In the genomic region with DNA sequence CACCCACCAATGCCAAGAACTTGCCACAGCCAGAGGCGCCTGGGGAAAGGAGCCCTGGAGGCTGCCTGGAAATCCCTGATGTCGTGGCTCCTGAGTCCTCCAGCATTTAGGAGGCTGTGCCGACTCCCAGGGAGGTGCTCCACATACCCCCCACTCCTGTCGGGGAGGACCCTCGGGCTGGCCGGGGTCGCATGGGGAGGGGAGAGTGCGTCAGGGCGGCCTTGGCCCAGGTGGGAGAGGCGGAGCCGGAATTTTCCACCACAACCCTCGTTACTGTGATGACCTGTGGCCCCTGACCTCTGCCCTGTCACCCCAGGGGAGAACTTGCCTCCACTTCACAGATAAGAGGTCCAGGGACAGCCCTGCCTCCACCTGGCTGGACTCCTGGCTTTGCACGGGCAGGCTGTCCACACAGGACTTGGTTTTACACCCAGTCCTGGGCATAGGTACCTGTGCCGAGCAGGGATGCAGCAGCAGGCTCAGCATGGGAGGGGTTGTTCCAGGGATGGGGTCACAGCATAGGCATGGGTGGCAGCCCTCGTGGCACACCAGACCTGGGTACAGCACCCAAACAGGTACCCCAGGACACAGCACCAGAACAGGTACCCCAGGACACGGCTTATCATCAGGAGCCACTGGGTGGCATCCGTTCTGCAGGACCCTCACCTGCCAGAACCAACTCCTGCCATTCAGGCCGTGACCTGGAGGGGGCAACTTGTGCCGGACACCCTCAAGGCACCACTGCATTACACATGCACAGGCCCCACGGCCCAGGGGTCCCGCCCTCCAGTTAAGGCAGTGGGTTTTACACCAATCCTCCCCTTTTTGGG, we compare ENCODE assay signal across 1 cellular context.
TF ChIP-seq lines count a peak whose summit lies in the region.

No MANE protein-coding gene starts in this region.

TF ChIP-seq in HepG2, 621 proteins besides CTCF, POLR2A, EP300 and RAD21 (continued from another document and continues in another):
- TF ChIP-seq, protein P1, sequence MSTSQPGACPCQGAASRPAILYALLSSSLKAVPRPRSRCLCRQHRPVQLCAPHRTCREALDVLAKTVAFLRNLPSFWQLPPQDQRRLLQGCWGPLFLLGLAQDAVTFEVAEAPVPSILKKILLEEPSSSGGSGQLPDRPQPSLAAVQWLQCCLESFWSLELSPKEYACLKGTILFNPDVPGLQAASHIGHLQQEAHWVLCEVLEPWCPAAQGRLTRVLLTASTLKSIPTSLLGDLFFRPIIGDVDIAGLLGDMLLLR (CRISPR knock-in tag; IDR thresholded peaks at IDR 0.05): no peak
- TF ChIP-seq ZNF713 (CRISPR knock-in tag; IDR thresholded peaks at IDR 0.05) (no peak), KLF15 (CRISPR knock-in tag; IDR thresholded peaks at IDR 0.05; ENCODE audit: borderline replicate concordance) (no peak), MYC (CRISPR knock-in tag; IDR thresholded peaks at IDR 0.05; ENCODE audit: borderline replicate concordance) (no peak), CHCHD3 (CRISPR knock-in tag; IDR thresholded peaks at IDR 0.05) (no peak), ZMYM3 (CRISPR knock-in tag; IDR thresholded peaks at IDR 0.05) (peak; percentile 39), NFIB (CRISPR knock-in tag; IDR thresholded peaks at IDR 0.05; ENCODE audit: borderline replicate concordance) (no peak), ZNF143 (CRISPR knock-in tag; IDR thresholded peaks at IDR 0.05) (0 out of 2 replicates have a peak, but pooled peaks have one; percentile 11), CBX2 (IDR thresholded peaks at IDR 0.05; ENCODE audit: low read depth, low read length) (no peak), CBX2 (CRISPR knock-in tag; IDR thresholded peaks at IDR 0.05; ENCODE audit: low read depth) (no peak), RXRA (CRISPR knock-in tag; IDR thresholded peaks at IDR 0.05) (0 out of 2 replicates have a peak, but pooled peaks have one; percentile 45), ZZZ3 (CRISPR knock-in tag; IDR thresholded peaks at IDR 0.05; ENCODE audit: borderline replicate concordance) (peak; percentile 85; the same call in 1 of the 2 replicates), ZNF724P (CRISPR knock-in tag; IDR thresholded peaks at IDR 0.05; ENCODE audit: borderline replicate concordance) (no peak; the same call in 1 of the 2 replicates), ZNF446 (CRISPR knock-in tag; IDR thresholded peaks at IDR 0.05) (no peak), HOXA9 (CRISPR knock-in tag; IDR thresholded peaks at IDR 0.05; ENCODE audit: borderline replicate concordance) (no peak), KDM3A (CRISPR knock-in tag; IDR thresholded peaks at IDR 0.05; ENCODE audit: low read depth) (peak; percentile 39), KLF9 (CRISPR knock-in tag; IDR thresholded peaks at IDR 0.05; ENCODE audit: low read depth) (no peak), ZNF768 (CRISPR knock-in tag; IDR thresholded peaks at IDR 0.05) (no peak), FOXO1 (CRISPR knock-in tag; IDR thresholded peaks at IDR 0.05) (no peak), GPN1 (CRISPR knock-in tag; IDR thresholded peaks at IDR 0.05; ENCODE audit: borderline replicate concordance) (no peak), HMG20B (CRISPR knock-in tag; conservative IDR thresholded peaks at IDR 0.05) (no peak), ZNF83 (CRISPR knock-in tag; IDR thresholded peaks at IDR 0.05; ENCODE audit: borderline replicate concordance) (no peak), MIXL1 (CRISPR knock-in tag; IDR thresholded peaks at IDR 0.05) (peak; percentile 28; the same call in 1 of the 2 replicates), ZNF547 (CRISPR knock-in tag; IDR thresholded peaks at IDR 0.05) (no peak), MAZ (IDR thresholded peaks at IDR 0.05; ENCODE audit: borderline replicate concordance, low read depth, low read length) (peak; percentile 37; the same call in 1 of the 2 replicates), MAZ (CRISPR knock-in tag; IDR thresholded peaks at IDR 0.05; ENCODE audit: low read depth) (no peak), SMC3 (IDR thresholded peaks at IDR 0.05; ENCODE audit: low read length) (peak; percentile 90), ZNF781 (CRISPR knock-in tag; IDR thresholded peaks at IDR 0.05; ENCODE audit: borderline replicate concordance, not compliant biosample characterization) (no peak), ZNF883 (CRISPR knock-in tag; IDR thresholded peaks at IDR 0.05; ENCODE audit: not compliant biosample characterization) (no peak), MZF1 (CRISPR knock-in tag; IDR thresholded peaks at IDR 0.05; ENCODE audit: borderline replicate concordance) (no peak; the same call in 1 of the 2 replicates)
- TF ChIP-seq, protein P2, sequence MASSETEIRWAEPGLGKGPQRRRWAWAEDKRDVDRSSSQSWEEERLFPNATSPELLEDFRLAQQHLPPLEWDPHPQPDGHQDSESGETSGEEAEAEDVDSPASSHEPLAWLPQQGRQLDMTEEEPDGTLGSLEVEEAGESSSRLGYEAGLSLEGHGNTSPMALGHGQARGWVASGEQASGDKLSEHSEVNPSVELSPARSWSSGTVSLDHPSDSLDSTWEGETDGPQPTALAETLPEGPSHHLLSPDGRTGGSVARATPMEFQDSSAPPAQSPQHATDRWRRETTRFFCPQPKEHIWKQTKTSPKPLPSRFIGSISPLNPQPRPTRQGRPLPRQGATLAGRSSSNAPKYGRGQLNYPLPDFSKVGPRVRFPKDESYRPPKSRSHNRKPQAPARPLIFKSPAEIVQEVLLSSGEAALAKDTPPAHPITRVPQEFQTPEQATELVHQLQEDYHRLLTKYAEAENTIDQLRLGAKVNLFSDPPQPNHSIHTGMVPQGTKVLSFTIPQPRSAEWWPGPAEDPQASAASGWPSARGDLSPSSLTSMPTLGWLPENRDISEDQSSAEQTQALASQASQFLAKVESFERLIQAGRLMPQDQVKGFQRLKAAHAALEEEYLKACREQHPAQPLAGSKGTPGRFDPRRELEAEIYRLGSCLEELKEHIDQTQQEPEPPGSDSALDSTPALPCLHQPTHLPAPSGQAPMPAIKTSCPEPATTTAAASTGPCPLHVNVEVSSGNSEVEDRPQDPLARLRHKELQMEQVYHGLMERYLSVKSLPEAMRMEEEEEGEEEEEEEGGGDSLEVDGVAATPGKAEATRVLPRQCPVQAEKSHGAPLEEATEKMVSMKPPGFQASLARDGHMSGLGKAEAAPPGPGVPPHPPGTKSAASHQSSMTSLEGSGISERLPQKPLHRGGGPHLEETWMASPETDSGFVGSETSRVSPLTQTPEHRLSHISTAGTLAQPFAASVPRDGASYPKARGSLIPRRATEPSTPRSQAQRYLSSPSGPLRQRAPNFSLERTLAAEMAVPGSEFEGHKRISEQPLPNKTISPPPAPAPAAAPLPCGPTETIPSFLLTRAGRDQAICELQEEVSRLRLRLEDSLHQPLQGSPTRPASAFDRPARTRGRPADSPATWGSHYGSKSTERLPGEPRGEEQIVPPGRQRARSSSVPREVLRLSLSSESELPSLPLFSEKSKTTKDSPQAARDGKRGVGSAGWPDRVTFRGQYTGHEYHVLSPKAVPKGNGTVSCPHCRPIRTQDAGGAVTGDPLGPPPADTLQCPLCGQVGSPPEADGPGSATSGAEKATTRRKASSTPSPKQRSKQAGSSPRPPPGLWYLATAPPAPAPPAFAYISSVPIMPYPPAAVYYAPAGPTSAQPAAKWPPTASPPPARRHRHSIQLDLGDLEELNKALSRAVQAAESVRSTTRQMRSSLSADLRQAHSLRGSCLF (CRISPR knock-in tag; IDR thresholded peaks at IDR 0.05; ENCODE audit: borderline replicate concordance): no peak
- TF ChIP-seq, protein P3, sequence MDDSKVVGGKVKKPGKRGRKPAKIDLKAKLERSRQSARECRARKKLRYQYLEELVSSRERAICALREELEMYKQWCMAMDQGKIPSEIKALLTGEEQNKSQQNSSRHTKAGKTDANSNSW (CRISPR knock-in tag; IDR thresholded peaks at IDR 0.05; ENCODE audit: borderline replicate concordance): no peak
- TF ChIP-seq, protein P4, sequence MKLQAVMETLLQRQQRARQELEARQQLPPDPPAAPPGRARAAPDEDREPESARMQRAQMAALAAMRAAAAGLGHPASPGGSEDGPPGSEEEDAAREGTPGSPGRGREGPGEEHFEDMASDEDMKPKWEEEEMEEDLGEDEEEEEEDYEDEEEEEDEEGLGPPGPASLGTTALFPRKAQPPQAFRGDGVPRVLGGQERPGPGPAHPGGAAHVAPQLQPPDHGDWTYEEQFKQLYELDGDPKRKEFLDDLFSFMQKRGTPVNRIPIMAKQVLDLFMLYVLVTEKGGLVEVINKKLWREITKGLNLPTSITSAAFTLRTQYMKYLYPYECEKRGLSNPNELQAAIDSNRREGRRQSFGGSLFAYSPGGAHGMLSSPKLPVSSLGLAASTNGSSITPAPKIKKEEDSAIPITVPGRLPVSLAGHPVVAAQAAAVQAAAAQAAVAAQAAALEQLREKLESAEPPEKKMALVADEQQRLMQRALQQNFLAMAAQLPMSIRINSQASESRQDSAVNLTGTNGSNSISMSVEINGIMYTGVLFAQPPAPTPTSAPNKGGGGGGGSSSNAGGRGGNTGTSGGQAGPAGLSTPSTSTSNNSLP (IDR thresholded peaks at IDR 0.05; ENCODE audit: low read depth, low read length): peak; percentile 38; the same call in 1 of the 2 replicates
- TF ChIP-seq, protein P5, sequence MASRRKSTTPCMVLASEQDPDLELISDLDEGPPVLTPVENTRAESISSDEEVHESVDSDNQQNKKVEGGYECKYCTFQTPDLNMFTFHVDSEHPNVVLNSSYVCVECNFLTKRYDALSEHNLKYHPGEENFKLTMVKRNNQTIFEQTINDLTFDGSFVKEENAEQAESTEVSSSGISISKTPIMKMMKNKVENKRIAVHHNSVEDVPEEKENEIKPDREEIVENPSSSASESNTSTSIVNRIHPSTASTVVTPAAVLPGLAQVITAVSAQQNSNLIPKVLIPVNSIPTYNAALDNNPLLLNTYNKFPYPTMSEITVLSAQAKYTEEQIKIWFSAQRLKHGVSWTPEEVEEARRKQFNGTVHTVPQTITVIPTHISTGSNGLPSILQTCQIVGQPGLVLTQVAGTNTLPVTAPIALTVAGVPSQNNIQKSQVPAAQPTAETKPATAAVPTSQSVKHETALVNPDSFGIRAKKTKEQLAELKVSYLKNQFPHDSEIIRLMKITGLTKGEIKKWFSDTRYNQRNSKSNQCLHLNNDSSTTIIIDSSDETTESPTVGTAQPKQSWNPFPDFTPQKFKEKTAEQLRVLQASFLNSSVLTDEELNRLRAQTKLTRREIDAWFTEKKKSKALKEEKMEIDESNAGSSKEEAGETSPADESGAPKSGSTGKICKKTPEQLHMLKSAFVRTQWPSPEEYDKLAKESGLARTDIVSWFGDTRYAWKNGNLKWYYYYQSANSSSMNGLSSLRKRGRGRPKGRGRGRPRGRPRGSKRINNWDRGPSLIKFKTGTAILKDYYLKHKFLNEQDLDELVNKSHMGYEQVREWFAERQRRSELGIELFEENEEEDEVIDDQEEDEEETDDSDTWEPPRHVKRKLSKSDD (CRISPR knock-in tag; IDR thresholded peaks at IDR 0.05; ENCODE audit: low read depth): 0 out of 2 replicates have a peak, but pooled peaks have one; percentile 35
- TF ChIP-seq, protein P6, sequence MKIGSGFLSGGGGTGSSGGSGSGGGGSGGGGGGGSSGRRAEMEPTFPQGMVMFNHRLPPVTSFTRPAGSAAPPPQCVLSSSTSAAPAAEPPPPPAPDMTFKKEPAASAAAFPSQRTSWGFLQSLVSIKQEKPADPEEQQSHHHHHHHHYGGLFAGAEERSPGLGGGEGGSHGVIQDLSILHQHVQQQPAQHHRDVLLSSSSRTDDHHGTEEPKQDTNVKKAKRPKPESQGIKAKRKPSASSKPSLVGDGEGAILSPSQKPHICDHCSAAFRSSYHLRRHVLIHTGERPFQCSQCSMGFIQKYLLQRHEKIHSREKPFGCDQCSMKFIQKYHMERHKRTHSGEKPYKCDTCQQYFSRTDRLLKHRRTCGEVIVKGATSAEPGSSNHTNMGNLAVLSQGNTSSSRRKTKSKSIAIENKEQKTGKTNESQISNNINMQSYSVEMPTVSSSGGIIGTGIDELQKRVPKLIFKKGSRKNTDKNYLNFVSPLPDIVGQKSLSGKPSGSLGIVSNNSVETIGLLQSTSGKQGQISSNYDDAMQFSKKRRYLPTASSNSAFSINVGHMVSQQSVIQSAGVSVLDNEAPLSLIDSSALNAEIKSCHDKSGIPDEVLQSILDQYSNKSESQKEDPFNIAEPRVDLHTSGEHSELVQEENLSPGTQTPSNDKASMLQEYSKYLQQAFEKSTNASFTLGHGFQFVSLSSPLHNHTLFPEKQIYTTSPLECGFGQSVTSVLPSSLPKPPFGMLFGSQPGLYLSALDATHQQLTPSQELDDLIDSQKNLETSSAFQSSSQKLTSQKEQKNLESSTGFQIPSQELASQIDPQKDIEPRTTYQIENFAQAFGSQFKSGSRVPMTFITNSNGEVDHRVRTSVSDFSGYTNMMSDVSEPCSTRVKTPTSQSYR (CRISPR knock-in tag; IDR thresholded peaks at IDR 0.05; ENCODE audit: borderline replicate concordance): no peak
